Comparison of ENCODE assay signal across 1 cellular context in the genomic region with DNA sequence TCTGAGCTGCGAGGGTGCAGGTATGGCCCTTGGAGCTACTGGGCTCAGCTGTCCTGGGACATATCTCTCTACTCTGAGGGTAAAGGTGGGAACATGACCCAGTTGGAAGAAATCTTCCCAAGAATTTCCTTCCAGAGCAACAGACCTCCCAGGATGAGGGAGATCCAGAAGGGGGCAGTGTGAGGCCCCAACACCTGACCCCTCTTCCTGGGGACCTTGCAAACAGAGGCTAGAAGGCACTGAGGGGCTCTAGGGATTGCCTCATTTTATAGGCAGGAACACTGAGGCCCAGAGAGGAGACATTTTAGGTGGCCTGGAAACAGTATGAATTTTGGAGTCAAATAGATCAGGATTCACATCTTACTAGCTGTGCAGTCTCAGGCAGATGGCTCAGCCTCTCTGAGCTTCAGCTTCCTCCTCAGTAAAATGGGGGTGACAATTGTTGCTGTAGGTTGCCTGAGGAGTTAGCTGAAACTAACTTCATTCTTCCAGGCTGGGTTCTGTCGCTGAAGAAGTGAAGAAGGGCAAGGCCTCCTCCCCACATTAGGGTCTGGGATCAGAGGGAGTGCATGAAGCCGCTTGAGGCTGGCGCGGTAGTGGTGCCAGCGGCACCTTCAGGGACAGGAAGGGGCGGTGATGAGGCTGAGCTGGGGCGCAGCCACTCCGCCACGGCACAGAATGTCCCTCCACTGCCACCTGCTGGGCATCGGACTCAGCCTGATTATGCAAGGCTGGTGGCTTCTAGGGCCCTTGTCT.
TF ChIP-seq lines count a peak whose summit lies in the region.

No MANE protein-coding gene starts in this region.

TF ChIP-seq in H1, 55 proteins besides CTCF, POLR2A, EP300 and RAD21 (continued from another document):
- TF ChIP-seq, protein P1, sequence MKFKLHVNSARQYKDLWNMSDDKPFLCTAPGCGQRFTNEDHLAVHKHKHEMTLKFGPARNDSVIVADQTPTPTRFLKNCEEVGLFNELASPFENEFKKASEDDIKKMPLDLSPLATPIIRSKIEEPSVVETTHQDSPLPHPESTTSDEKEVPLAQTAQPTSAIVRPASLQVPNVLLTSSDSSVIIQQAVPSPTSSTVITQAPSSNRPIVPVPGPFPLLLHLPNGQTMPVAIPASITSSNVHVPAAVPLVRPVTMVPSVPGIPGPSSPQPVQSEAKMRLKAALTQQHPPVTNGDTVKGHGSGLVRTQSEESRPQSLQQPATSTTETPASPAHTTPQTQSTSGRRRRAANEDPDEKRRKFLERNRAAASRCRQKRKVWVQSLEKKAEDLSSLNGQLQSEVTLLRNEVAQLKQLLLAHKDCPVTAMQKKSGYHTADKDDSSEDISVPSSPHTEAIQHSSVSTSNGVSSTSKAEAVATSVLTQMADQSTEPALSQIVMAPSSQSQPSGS (IDR thresholded peaks at IDR 0.05; ENCODE audit: low read length) = no peak
- TF ChIP-seq SUZ12 (IDR thresholded peaks at IDR 0.05; ENCODE audit: low read length) = no peak
- no peak for TF ChIP-seq RFX5 (IDR thresholded peaks at IDR 0.05; ENCODE audit: borderline replicate concordance, low read depth, low read length)
- TF ChIP-seq SP1 (IDR thresholded peaks at IDR 0.05; ENCODE audit: low read depth, low read length) = no peak
- peak; percentile 41; the same call in 1 of the 2 replicates for TF ChIP-seq CREB1 (IDR thresholded peaks at IDR 0.05)
- TF ChIP-seq SIRT6 (IDR thresholded peaks at IDR 0.05; ENCODE audit: low read length) = no peak
- no peak for TF ChIP-seq TCF12 (IDR thresholded peaks at IDR 0.05; ENCODE audit: low read depth, low read length)
- TF ChIP-seq TAF7 (optimal IDR thresholded peaks at IDR 0.05; ENCODE audit: borderline replicate concordance, low read depth, low read length) = no peak
- TF ChIP-seq NRF1 (IDR thresholded peaks at IDR 0.05; ENCODE audit: low read depth, low read length) = no peak
- TF ChIP-seq KDM4A (IDR thresholded peaks at IDR 0.05; ENCODE audit: low read depth, low read length, severe bottlenecking) = no peak
- TF ChIP-seq TBP (IDR thresholded peaks at IDR 0.05; ENCODE audit: low read depth, low read length) = peak; percentile 67; the same call in 1 of the 2 replicates
- TF ChIP-seq, protein P2, sequence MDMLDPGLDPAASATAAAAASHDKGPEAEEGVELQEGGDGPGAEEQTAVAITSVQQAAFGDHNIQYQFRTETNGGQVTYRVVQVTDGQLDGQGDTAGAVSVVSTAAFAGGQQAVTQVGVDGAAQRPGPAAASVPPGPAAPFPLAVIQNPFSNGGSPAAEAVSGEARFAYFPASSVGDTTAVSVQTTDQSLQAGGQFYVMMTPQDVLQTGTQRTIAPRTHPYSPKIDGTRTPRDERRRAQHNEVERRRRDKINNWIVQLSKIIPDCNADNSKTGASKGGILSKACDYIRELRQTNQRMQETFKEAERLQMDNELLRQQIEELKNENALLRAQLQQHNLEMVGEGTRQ (IDR thresholded peaks at IDR 0.05; ENCODE audit: low read length) = no peak
- 0 out of 2 replicates have a peak, but pooled peaks have one; percentile 41 for TF ChIP-seq GABPA (IDR thresholded peaks at IDR 0.05; ENCODE audit: borderline replicate concordance, insufficient read depth, low read length)
- TF ChIP-seq GTF2F1 (IDR thresholded peaks at IDR 0.05; ENCODE audit: borderline replicate concordance, low read depth, low read length) = no peak; the same call in 1 of the 2 replicates
- TF ChIP-seq EGR1 (IDR thresholded peaks at IDR 0.05; ENCODE audit: borderline replicate concordance, low read depth, low read length) = no peak
- TF ChIP-seq TEAD4 (IDR thresholded peaks at IDR 0.05; ENCODE audit: low read depth, low read length) = 0 out of 2 replicates have a peak, but pooled peaks have one; percentile 45
- TF ChIP-seq SIN3A (conservative IDR thresholded peaks at IDR 0.05 in 1 of 2, IDR thresholded peaks at IDR 0.05 in 1 of 2; ENCODE audit: low read depth in 1 of 2, low read length in 2 of 2) = peak in 1 of 2 experiments; percentile 75; a peak in 1 of 4 replicates
- 0 out of 2 replicates have a peak, but pooled peaks have one; percentile 53 for TF ChIP-seq CHD2 (IDR thresholded peaks at IDR 0.05; ENCODE audit: low read length)
- TF ChIP-seq, protein P3, sequence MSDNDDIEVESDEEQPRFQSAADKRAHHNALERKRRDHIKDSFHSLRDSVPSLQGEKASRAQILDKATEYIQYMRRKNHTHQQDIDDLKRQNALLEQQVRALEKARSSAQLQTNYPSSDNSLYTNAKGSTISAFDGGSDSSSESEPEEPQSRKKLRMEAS (IDR thresholded peaks at IDR 0.05) = peak; percentile 28; the same call in 1 of the 2 replicates
- TF ChIP-seq CEBPB (IDR thresholded peaks at IDR 0.05; ENCODE audit: low read depth, low read length) = peak; percentile 87
- TF ChIP-seq MAFK (IDR thresholded peaks at IDR 0.05; ENCODE audit: low read depth, low read length) = no peak
- peak; percentile 85 for TF ChIP-seq KDM1A (IDR thresholded peaks at IDR 0.05; ENCODE audit: borderline replicate concordance, low read length)
- TF ChIP-seq EZH2 (IDR thresholded peaks at IDR 0.05; ENCODE audit: low read depth, low read length, severe bottlenecking) = no peak
- no peak for TF ChIP-seq HDAC6 (IDR thresholded peaks at IDR 0.05; ENCODE audit: low read depth, low read length)
- no peak for TF ChIP-seq SAP30 (IDR thresholded peaks at IDR 0.05; ENCODE audit: insufficient read depth, insufficient replicate concordance, low read length)
- TF ChIP-seq SP4 (IDR thresholded peaks at IDR 0.05; ENCODE audit: low read length) = no peak
- no peak for TF ChIP-seq SIX5 (IDR thresholded peaks at IDR 0.05; ENCODE audit: low read depth, low read length)
- TF ChIP-seq POU5F1 (IDR thresholded peaks at IDR 0.05; ENCODE audit: low read depth, low read length) = no peak
- no peak for TF ChIP-seq TAF1 (IDR thresholded peaks at IDR 0.05; ENCODE audit: low read depth, low read length)
- TF ChIP-seq, protein P4, sequence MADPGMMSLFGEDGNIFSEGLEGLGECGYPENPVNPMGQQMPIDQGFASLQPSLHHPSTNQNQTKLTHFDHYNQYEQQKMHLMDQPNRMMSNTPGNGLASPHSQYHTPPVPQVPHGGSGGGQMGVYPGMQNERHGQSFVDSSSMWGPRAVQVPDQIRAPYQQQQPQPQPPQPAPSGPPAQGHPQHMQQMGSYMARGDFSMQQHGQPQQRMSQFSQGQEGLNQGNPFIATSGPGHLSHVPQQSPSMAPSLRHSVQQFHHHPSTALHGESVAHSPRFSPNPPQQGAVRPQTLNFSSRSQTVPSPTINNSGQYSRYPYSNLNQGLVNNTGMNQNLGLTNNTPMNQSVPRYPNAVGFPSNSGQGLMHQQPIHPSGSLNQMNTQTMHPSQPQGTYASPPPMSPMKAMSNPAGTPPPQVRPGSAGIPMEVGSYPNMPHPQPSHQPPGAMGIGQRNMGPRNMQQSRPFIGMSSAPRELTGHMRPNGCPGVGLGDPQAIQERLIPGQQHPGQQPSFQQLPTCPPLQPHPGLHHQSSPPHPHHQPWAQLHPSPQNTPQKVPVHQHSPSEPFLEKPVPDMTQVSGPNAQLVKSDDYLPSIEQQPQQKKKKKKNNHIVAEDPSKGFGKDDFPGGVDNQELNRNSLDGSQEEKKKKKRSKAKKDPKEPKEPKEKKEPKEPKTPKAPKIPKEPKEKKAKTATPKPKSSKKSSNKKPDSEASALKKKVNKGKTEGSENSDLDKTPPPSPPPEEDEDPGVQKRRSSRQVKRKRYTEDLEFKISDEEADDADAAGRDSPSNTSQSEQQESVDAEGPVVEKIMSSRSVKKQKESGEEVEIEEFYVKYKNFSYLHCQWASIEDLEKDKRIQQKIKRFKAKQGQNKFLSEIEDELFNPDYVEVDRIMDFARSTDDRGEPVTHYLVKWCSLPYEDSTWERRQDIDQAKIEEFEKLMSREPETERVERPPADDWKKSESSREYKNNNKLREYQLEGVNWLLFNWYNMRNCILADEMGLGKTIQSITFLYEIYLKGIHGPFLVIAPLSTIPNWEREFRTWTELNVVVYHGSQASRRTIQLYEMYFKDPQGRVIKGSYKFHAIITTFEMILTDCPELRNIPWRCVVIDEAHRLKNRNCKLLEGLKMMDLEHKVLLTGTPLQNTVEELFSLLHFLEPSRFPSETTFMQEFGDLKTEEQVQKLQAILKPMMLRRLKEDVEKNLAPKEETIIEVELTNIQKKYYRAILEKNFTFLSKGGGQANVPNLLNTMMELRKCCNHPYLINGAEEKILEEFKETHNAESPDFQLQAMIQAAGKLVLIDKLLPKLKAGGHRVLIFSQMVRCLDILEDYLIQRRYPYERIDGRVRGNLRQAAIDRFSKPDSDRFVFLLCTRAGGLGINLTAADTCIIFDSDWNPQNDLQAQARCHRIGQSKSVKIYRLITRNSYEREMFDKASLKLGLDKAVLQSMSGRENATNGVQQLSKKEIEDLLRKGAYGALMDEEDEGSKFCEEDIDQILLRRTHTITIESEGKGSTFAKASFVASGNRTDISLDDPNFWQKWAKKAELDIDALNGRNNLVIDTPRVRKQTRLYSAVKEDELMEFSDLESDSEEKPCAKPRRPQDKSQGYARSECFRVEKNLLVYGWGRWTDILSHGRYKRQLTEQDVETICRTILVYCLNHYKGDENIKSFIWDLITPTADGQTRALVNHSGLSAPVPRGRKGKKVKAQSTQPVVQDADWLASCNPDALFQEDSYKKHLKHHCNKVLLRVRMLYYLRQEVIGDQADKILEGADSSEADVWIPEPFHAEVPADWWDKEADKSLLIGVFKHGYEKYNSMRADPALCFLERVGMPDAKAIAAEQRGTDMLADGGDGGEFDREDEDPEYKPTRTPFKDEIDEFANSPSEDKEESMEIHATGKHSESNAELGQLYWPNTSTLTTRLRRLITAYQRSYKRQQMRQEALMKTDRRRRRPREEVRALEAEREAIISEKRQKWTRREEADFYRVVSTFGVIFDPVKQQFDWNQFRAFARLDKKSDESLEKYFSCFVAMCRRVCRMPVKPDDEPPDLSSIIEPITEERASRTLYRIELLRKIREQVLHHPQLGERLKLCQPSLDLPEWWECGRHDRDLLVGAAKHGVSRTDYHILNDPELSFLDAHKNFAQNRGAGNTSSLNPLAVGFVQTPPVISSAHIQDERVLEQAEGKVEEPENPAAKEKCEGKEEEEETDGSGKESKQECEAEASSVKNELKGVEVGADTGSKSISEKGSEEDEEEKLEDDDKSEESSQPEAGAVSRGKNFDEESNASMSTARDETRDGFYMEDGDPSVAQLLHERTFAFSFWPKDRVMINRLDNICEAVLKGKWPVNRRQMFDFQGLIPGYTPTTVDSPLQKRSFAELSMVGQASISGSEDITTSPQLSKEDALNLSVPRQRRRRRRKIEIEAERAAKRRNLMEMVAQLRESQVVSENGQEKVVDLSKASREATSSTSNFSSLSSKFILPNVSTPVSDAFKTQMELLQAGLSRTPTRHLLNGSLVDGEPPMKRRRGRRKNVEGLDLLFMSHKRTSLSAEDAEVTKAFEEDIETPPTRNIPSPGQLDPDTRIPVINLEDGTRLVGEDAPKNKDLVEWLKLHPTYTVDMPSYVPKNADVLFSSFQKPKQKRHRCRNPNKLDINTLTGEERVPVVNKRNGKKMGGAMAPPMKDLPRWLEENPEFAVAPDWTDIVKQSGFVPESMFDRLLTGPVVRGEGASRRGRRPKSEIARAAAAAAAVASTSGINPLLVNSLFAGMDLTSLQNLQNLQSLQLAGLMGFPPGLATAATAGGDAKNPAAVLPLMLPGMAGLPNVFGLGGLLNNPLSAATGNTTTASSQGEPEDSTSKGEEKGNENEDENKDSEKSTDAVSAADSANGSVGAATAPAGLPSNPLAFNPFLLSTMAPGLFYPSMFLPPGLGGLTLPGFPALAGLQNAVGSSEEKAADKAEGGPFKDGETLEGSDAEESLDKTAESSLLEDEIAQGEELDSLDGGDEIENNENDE (IDR thresholded peaks at IDR 0.05; ENCODE audit: insufficient replicate concordance, low read length) = no peak
- no peak for TF ChIP-seq BACH1 (IDR thresholded peaks at IDR 0.05; ENCODE audit: low read length)
- peak in 1 of 2 experiments; percentile 87; a peak in 1 of 4 replicates for TF ChIP-seq HDAC2 (IDR thresholded peaks at IDR 0.05; ENCODE audit: borderline replicate concordance in 1 of 2, low read depth in 2 of 2, low read length in 2 of 2)
- TF ChIP-seq CBX8 (IDR thresholded peaks at IDR 0.05; ENCODE audit: borderline replicate concordance, low read depth, low read length) = no peak
- no peak for TF ChIP-seq JUN (IDR thresholded peaks at IDR 0.05; ENCODE audit: low read depth, low read length)
- TF ChIP-seq NANOG (IDR thresholded peaks at IDR 0.05; ENCODE audit: insufficient read depth, low read depth, low read length, poor library complexity, severe bottlenecking) = no peak
- TF ChIP-seq, protein P5, sequence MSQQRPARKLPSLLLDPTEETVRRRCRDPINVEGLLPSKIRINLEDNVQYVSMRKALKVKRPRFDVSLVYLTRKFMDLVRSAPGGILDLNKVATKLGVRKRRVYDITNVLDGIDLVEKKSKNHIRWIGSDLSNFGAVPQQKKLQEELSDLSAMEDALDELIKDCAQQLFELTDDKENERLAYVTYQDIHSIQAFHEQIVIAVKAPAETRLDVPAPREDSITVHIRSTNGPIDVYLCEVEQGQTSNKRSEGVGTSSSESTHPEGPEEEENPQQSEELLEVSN (IDR thresholded peaks at IDR 0.05) = no peak
- no peak for TF ChIP-seq PHF8 (conservative IDR thresholded peaks at IDR 0.05; ENCODE audit: low read depth, low read length)
- TF ChIP-seq BCL11A (IDR thresholded peaks at IDR 0.05; ENCODE audit: low read depth in 2 of 2, low read length in 2 of 2) = no peak
